In genomic region chr2:10449481-10449831, GRCh38 we compare ENCODE assay signal across 1 cellular context.
TF ChIP-seq lines count a peak whose summit lies in the region.

No MANE protein-coding gene starts in this region.

TF ChIP-seq in GM12878, 131 proteins besides CTCF, POLR2A, EP300 and RAD21 (continued from another document):
- TF ChIP-seq NKRF (conservative IDR thresholded peaks at IDR 0.05): no peak
- no peak for TF ChIP-seq POLR2AphosphoS2 (IDR thresholded peaks at IDR 0.05; ENCODE audit: low read depth, low read length)
- no peak for TF ChIP-seq SMC3 (IDR thresholded peaks at IDR 0.05; ENCODE audit: borderline replicate concordance, low read length)
- TF ChIP-seq POLR2AphosphoS5 (IDR thresholded peaks at IDR 0.05; ENCODE audit: low read length): no peak
- TF ChIP-seq JUNB (IDR thresholded peaks at IDR 0.05): no peak
- TF ChIP-seq POU2F2 (IDR thresholded peaks at IDR 0.05; ENCODE audit: borderline replicate concordance, low read depth, low read length): no peak
- no peak for TF ChIP-seq IKZF2 (IDR thresholded peaks at IDR 0.05)
- TF ChIP-seq HDAC2 (IDR thresholded peaks at IDR 0.05): no peak
- no peak for TF ChIP-seq NR2C2 (IDR thresholded peaks at IDR 0.05; ENCODE audit: borderline replicate concordance, control insufficient read depth, insufficient read length, low read depth)
- TF ChIP-seq ESRRA (IDR thresholded peaks at IDR 0.05; ENCODE audit: low read length): no peak
- TF ChIP-seq IKZF1 (conservative IDR thresholded peaks at IDR 0.05): no peak
